1 cellular context compared by ENCODE assay signal in genomic region chr19:45405435-45406164, GRCh38.
TF ChIP-seq lines count a peak whose summit lies in the region.

No MANE protein-coding gene starts in this region.

TF ChIP-seq in HepG2, 621 proteins besides CTCF, POLR2A, EP300 and RAD21 (continued from another document and continues in another):
- TF ChIP-seq ZFP91 (CRISPR knock-in tag; IDR thresholded peaks at IDR 0.05; ENCODE audit: borderline replicate concordance) = no peak
- TF ChIP-seq RBM22 (optimal IDR thresholded peaks at IDR 0.05; ENCODE audit: low read length) = no peak
- TF ChIP-seq, protein P1, sequence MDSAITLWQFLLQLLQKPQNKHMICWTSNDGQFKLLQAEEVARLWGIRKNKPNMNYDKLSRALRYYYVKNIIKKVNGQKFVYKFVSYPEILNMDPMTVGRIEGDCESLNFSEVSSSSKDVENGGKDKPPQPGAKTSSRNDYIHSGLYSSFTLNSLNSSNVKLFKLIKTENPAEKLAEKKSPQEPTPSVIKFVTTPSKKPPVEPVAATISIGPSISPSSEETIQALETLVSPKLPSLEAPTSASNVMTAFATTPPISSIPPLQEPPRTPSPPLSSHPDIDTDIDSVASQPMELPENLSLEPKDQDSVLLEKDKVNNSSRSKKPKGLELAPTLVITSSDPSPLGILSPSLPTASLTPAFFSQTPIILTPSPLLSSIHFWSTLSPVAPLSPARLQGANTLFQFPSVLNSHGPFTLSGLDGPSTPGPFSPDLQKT (CRISPR knock-in tag; IDR thresholded peaks at IDR 0.05; ENCODE audit: borderline replicate concordance) = no peak
- no peak for TF ChIP-seq FOXC1 (CRISPR knock-in tag; IDR thresholded peaks at IDR 0.05; ENCODE audit: borderline replicate concordance)
- no peak; the same call in 1 of the 2 replicates for TF ChIP-seq GFI1 (CRISPR knock-in tag; IDR thresholded peaks at IDR 0.05; ENCODE audit: borderline replicate concordance)
- TF ChIP-seq MLX (CRISPR knock-in tag; IDR thresholded peaks at IDR 0.05) = no peak
- TF ChIP-seq ZKSCAN8 (CRISPR knock-in tag; IDR thresholded peaks at IDR 0.05; ENCODE audit: borderline replicate concordance) = no peak; the same call in 1 of the 2 replicates
- no peak for TF ChIP-seq ZNF703 (CRISPR knock-in tag; IDR thresholded peaks at IDR 0.05; ENCODE audit: borderline replicate concordance)
- no peak for TF ChIP-seq NONO (IDR thresholded peaks at IDR 0.05)
- TF ChIP-seq NONO (CRISPR knock-in tag; conservative IDR thresholded peaks at IDR 0.05) = no peak
- no peak for TF ChIP-seq ZNF550 (CRISPR knock-in tag; IDR thresholded peaks at IDR 0.05; ENCODE audit: borderline replicate concordance)
- TF ChIP-seq, protein P2, sequence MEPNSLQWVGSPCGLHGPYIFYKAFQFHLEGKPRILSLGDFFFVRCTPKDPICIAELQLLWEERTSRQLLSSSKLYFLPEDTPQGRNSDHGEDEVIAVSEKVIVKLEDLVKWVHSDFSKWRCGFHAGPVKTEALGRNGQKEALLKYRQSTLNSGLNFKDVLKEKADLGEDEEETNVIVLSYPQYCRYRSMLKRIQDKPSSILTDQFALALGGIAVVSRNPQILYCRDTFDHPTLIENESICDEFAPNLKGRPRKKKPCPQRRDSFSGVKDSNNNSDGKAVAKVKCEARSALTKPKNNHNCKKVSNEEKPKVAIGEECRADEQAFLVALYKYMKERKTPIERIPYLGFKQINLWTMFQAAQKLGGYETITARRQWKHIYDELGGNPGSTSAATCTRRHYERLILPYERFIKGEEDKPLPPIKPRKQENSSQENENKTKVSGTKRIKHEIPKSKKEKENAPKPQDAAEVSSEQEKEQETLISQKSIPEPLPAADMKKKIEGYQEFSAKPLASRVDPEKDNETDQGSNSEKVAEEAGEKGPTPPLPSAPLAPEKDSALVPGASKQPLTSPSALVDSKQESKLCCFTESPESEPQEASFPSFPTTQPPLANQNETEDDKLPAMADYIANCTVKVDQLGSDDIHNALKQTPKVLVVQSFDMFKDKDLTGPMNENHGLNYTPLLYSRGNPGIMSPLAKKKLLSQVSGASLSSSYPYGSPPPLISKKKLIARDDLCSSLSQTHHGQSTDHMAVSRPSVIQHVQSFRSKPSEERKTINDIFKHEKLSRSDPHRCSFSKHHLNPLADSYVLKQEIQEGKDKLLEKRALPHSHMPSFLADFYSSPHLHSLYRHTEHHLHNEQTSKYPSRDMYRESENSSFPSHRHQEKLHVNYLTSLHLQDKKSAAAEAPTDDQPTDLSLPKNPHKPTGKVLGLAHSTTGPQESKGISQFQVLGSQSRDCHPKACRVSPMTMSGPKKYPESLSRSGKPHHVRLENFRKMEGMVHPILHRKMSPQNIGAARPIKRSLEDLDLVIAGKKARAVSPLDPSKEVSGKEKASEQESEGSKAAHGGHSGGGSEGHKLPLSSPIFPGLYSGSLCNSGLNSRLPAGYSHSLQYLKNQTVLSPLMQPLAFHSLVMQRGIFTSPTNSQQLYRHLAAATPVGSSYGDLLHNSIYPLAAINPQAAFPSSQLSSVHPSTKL (CRISPR knock-in tag; IDR thresholded peaks at IDR 0.05) = no peak
- TF ChIP-seq, protein P3, sequence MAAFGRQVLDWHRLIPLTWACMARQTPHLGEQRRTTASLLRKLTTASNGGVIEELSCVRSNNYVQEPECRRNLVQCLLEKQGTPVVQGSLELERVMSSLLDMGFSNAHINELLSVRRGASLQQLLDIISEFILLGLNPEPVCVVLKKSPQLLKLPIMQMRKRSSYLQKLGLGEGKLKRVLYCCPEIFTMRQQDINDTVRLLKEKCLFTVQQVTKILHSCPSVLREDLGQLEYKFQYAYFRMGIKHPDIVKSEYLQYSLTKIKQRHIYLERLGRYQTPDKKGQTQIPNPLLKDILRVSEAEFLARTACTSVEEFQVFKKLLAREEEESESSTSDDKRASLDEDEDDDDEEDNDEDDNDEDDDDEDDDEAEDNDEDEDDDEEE (CRISPR knock-in tag; IDR thresholded peaks at IDR 0.05) = no peak
- no peak for TF ChIP-seq JDP2 (CRISPR knock-in tag; IDR thresholded peaks at IDR 0.05; ENCODE audit: borderline replicate concordance)
- no peak for TF ChIP-seq RCOR2 (CRISPR knock-in tag; IDR thresholded peaks at IDR 0.05)
- TF ChIP-seq PAF1 (CRISPR knock-in tag; IDR thresholded peaks at IDR 0.05) = no peak
- TF ChIP-seq, protein P4, sequence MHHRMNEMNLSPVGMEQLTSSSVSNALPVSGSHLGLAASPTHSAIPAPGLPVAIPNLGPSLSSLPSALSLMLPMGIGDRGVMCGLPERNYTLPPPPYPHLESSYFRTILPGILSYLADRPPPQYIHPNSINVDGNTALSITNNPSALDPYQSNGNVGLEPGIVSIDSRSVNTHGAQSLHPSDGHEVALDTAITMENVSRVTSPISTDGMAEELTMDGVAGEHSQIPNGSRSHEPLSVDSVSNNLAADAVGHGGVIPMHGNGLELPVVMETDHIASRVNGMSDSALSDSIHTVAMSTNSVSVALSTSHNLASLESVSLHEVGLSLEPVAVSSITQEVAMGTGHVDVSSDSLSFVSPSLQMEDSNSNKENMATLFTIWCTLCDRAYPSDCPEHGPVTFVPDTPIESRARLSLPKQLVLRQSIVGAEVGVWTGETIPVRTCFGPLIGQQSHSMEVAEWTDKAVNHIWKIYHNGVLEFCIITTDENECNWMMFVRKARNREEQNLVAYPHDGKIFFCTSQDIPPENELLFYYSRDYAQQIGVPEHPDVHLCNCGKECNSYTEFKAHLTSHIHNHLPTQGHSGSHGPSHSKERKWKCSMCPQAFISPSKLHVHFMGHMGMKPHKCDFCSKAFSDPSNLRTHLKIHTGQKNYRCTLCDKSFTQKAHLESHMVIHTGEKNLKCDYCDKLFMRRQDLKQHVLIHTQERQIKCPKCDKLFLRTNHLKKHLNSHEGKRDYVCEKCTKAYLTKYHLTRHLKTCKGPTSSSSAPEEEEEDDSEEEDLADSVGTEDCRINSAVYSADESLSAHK (CRISPR knock-in tag; IDR thresholded peaks at IDR 0.05; ENCODE audit: borderline replicate concordance) = no peak
- TF ChIP-seq ARID4A (CRISPR knock-in tag; IDR thresholded peaks at IDR 0.05; ENCODE audit: borderline replicate concordance) = no peak
- no peak for TF ChIP-seq MTA1 (CRISPR knock-in tag; IDR thresholded peaks at IDR 0.05; ENCODE audit: borderline replicate concordance)
- no peak for TF ChIP-seq ZNF619 (CRISPR knock-in tag; IDR thresholded peaks at IDR 0.05)
- TF ChIP-seq NFYB (CRISPR knock-in tag; IDR thresholded peaks at IDR 0.05) = no peak
- no peak for TF ChIP-seq KLF11 (CRISPR knock-in tag; IDR thresholded peaks at IDR 0.05)
- no peak for TF ChIP-seq HNF1A (IDR thresholded peaks at IDR 0.05; ENCODE audit: low read depth)
- no peak for TF ChIP-seq HNF1A (CRISPR knock-in tag; IDR thresholded peaks at IDR 0.05; ENCODE audit: borderline replicate concordance)
- no peak for TF ChIP-seq ZKSCAN5 (CRISPR knock-in tag; IDR thresholded peaks at IDR 0.05)
- no peak for TF ChIP-seq MEF2D (CRISPR knock-in tag; IDR thresholded peaks at IDR 0.05)
- TF ChIP-seq, protein P5, sequence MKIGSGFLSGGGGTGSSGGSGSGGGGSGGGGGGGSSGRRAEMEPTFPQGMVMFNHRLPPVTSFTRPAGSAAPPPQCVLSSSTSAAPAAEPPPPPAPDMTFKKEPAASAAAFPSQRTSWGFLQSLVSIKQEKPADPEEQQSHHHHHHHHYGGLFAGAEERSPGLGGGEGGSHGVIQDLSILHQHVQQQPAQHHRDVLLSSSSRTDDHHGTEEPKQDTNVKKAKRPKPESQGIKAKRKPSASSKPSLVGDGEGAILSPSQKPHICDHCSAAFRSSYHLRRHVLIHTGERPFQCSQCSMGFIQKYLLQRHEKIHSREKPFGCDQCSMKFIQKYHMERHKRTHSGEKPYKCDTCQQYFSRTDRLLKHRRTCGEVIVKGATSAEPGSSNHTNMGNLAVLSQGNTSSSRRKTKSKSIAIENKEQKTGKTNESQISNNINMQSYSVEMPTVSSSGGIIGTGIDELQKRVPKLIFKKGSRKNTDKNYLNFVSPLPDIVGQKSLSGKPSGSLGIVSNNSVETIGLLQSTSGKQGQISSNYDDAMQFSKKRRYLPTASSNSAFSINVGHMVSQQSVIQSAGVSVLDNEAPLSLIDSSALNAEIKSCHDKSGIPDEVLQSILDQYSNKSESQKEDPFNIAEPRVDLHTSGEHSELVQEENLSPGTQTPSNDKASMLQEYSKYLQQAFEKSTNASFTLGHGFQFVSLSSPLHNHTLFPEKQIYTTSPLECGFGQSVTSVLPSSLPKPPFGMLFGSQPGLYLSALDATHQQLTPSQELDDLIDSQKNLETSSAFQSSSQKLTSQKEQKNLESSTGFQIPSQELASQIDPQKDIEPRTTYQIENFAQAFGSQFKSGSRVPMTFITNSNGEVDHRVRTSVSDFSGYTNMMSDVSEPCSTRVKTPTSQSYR (CRISPR knock-in tag; IDR thresholded peaks at IDR 0.05; ENCODE audit: borderline replicate concordance) = no peak
- no peak for TF ChIP-seq ZNF451 (CRISPR knock-in tag; IDR thresholded peaks at IDR 0.05)
- TF ChIP-seq TBP (CRISPR knock-in tag; IDR thresholded peaks at IDR 0.05) = no peak
- TF ChIP-seq STAT5B (CRISPR knock-in tag; IDR thresholded peaks at IDR 0.05) = no peak
